Comparison of ENCODE assay signal across 16 cellular contexts in the genomic region with DNA sequence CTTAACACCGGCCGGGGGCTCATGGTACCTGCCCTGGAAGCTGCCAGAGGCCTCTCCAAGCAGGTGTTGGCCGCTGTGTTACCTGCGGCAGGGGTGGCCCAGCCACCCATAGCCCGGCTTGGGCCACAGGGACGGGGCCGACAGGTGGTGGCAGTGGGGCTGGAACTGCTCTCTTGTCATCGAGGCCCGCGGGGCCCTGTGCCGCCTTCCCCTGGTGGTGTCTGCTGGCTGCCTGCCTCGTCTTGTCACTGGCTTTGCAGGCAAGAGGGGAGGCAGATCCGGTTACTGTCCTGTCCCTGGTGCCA. TPM values are rescaled to one million over a fixed set of nuclear protein-coding genes. Genes with fewer than 3 reads are reported as not detected.
DNase-seq lines count a peak whose midpoint lies in the region; ATAC-seq and TF ChIP-seq lines count a peak whose summit lies in the region.
"Had no signal": no experiment of that assay in that cellular context is flagged by ENCODE, and none has a peak within 500 bp of the region (broad histone marks: within the 10 kb centered on the region; RNA-seq: fewer than 3 reads in every experiment).

No MANE protein-coding gene starts in this region.

- no peak for DNase-seq in left ventricle myocardium inferior
- no peak for DNase-seq in Right ventricle myocardium inferior (ENCODE audit: missing footprints)
- peak; percentile 59 for DNase-seq in NCI-H69 (lab: John Stamatoyannopoulos, UW)
- DNase-seq in neuronal stem cell (ENCODE audit: low spot score): no peak
- DNase-seq in suprapubic skin (ENCODE audit: low spot score in 2 of 2): no peak
- no peak for DNase-seq in natural killer cell
- DNase-seq in iPS-NIHi7 (ENCODE audit: extremely low spot score): no peak
- DNase-seq: AML-193, KG1, NCI-H748 treated with DMSO at 0.1 percent for 48 hours, PC-3 had no signal

- H3K79me1 ChIP-seq in neuronal stem cell (ENCODE audit: low read depth, low read length): peaks cover 12% of the 10 kb centered on the region

- no peak for TF ChIP-seq EP300 in suprapubic skin (IDR thresholded peaks at IDR 0.05)

- no peaks in the 10 kb centered on the region for H3K9me3 Mint-ChIP-seq in natural killer cell
- H3K9me3 Mint-ChIP-seq: GM23338 had no signal

- no peak overlapping the region for H3K4me3 Mint-ChIP-seq in natural killer cell
- H3K4me3 Mint-ChIP-seq: GM23338 had no signal

- H3K9ac ChIP-seq in neuronal stem cell (ENCODE audit: low read depth, low read length, poor library complexity): no peak overlapping the region
- H3K9ac ChIP-seq: SK-N-SH had no signal

- WGBS in neuronal stem cell (ENCODE audit: extremely low coverage in 2 of 2, insufficient read length in 2 of 2, insufficient replicate concordance in 1 of 2), 2 donors: no CpG with 5 or more reads among the region's 13 CpGs
- 50% methylated on average over 2 of the region's 13 CpGs for WGBS in suprapubic skin

- no peak overlapping the region for H3K4ac ChIP-seq in neuronal stem cell (ENCODE audit: low read length)

- H3K18ac ChIP-seq in neuronal stem cell (ENCODE audit: low read length): peak overlapping the region; percentile 88

- peak overlapping the region; percentile 2 for H2BK12ac ChIP-seq in neuronal stem cell (ENCODE audit: low read length)

- ATAC-seq in Right ventricle myocardium inferior (no peak), natural killer cell (no peak), HG03457 (IDR thresholded peaks at IDR 0.05; ENCODE audit: unreplicated experiment) (no peak)
- ATAC-seq: A549, GM23338, PC-3 had no signal

- H3K4me1 ChIP-seq in left ventricle myocardium inferior: peaks cover 83% of the 10 kb centered on the region
- H3K4me1 ChIP-seq in neuronal stem cell (ENCODE audit: control insufficient read depth in 2 of 2, insufficient read depth in 1 of 2, low read depth in 1 of 2, low read length in 2 of 2): peaks cover 19 to 22% of the 10 kb centered on the region in 2 donors
- H3K4me1 ChIP-seq in suprapubic skin: peaks cover 79% of the 10 kb centered on the region

- no peak overlapping the region for H2AFZ ChIP-seq in neuronal stem cell (ENCODE audit: low read length)
- H2AFZ ChIP-seq: GM23338 had no signal

- H3K36me3 ChIP-seq in left ventricle myocardium inferior (no peaks in the 10 kb centered on the region), neuronal stem cell (replicated peaks in 1 of 2; ENCODE audit: control insufficient read depth in 2 of 2, insufficient read depth in 2 of 2, low read length in 2 of 2) (peaks cover 0 to 50% of the 10 kb centered on the region in 2 donors), suprapubic skin (peaks cover 3% of the 10 kb centered on the region)

- peak overlapping the region; percentile 81 for H3K27ac ChIP-seq in left ventricle myocardium inferior (replicated peaks)
- H3K27ac ChIP-seq in neuronal stem cell (replicated peaks; ENCODE audit: low read length): no peak overlapping the region
- peak overlapping the region; percentile 19 for H3K27ac ChIP-seq in suprapubic skin
- H3K27ac ChIP-seq: A549, HL-60 had no signal

- peak overlapping the region; percentile 99 for H2AK5ac ChIP-seq in neuronal stem cell (ENCODE audit: low read depth, low read length)

- peak overlapping the region; percentile 56 for H2BK120ac ChIP-seq in neuronal stem cell (ENCODE audit: low read depth, low read length)

- no peak overlapping the region for H3K4me2 ChIP-seq in neuronal stem cell (ENCODE audit: insufficient read depth, low read length, poor library complexity, severe bottlenecking)
- H3K4me2 ChIP-seq: A549, GM23338, SK-N-SH had no signal

- TF ChIP-seq CTCF in left ventricle myocardium inferior (IDR thresholded peaks at IDR 0.05; ENCODE audit: borderline replicate concordance) (no peak), suprapubic skin (IDR thresholded peaks at IDR 0.05) (no peak), natural killer cell (IDR thresholded peaks at IDR 0.05) (no peak)

- no peak overlapping the region for H4K91ac ChIP-seq in neuronal stem cell (ENCODE audit: low read depth, low read length, poor library complexity)

- peaks cover 27 to 55% of the 10 kb centered on the region in 2 donors for H3K4me1 Mint-ChIP-seq in natural killer cell

- intact Hi-C loops in left ventricle myocardium inferior (cut with micrococcal nuclease): no loop called here
- intact Hi-C loops in Right ventricle myocardium inferior (cut with DNase I): no loop called here
- intact Hi-C loops in natural killer cell (cut with micrococcal nuclease): no loop called here

- no peaks in the 10 kb centered on the region for H3K27me3 Mint-ChIP-seq in natural killer cell (ENCODE audit: low read depth in 2 of 2)

- peak overlapping the region; percentile 84 for H2BK15ac ChIP-seq in neuronal stem cell (ENCODE audit: low read length)

- no peak for TF ChIP-seq POLR2A in suprapubic skin (IDR thresholded peaks at IDR 0.05)

- no peaks in the 10 kb centered on the region for H3K27me3 ChIP-seq in left ventricle myocardium inferior (ENCODE audit: low read depth)
- H3K27me3 ChIP-seq in neuronal stem cell (ENCODE audit: control insufficient read depth in 3 of 3, insufficient read depth in 3 of 3, low read depth in 1 of 3, low read length in 3 of 3): no peaks in the 10 kb centered on the region
- no peaks in the 10 kb centered on the region for H3K27me3 ChIP-seq in suprapubic skin

- H3K9me3 ChIP-seq in left ventricle myocardium inferior (replicated peaks): no peaks in the 10 kb centered on the region
- no peaks in the 10 kb centered on the region for H3K9me3 ChIP-seq in neuronal stem cell (replicated peaks in 1 of 2; ENCODE audit: control insufficient read depth in 2 of 2, insufficient read depth in 1 of 2, low read depth in 1 of 2, low read length in 2 of 2)
- H3K9me3 ChIP-seq in suprapubic skin: no peaks in the 10 kb centered on the region
- H3K9me3 ChIP-seq: A549, SK-N-SH had no signal

- H3K23ac ChIP-seq in neuronal stem cell (ENCODE audit: low read depth, low read length, poor library complexity): no peak overlapping the region

- H3K4me3 ChIP-seq in left ventricle myocardium inferior (no peak overlapping the region), neuronal stem cell (ENCODE audit: low read length in 2 of 2) (no peak overlapping the region), suprapubic skin (no peak overlapping the region)
- H3K4me3 ChIP-seq: A549, GM23338 had no signal

- H2BK5ac ChIP-seq in neuronal stem cell (ENCODE audit: low read length): no peak overlapping the region

- peak overlapping the region; percentile 10 for H3K14ac ChIP-seq in neuronal stem cell (ENCODE audit: low read length)

- no peak overlapping the region for H3K27ac Mint-ChIP-seq in natural killer cell
- H3K27ac Mint-ChIP-seq: GM23338 had no signal

- H4K8ac ChIP-seq in neuronal stem cell (ENCODE audit: low read depth, low read length): no peak overlapping the region

- H3K36me3 Mint-ChIP-seq in natural killer cell: no peaks in the 10 kb centered on the region

RNA-seq across cellular contexts. Expression of a gene that starts 27.1 kb away (rescaled TPM):
- 34.2 TPM for total RNA-seq in left ventricle myocardium inferior
- total RNA-seq in Right ventricle myocardium inferior: 28.9 TPM
- 5.7 TPM for polyA plus RNA-seq in neuronal stem cell (2013, experiment 1 of 2)
- 6.2 TPM for polyA plus RNA-seq in neuronal stem cell (2013, experiment 2 of 2)
- 100 to 1,000 TPM in 2 of 4 donors, 10 to 100 TPM in 2; 46.7 to 144 (median 96.9) TPM for total RNA-seq in suprapubic skin
- total RNA-seq in natural killer cell: 100 to 1,000 TPM; 232 to 277 (median 233) TPM

RNA-seq across cellular contexts. Expression of a gene that starts 48.5 kb away (rescaled TPM):
- total RNA-seq in left ventricle myocardium inferior: 0.44 TPM
- 1.4 TPM for total RNA-seq in Right ventricle myocardium inferior
- polyA plus RNA-seq in neuronal stem cell (2013, experiment 1 of 2): 32.2 TPM
- 33.2 TPM for polyA plus RNA-seq in neuronal stem cell (2013, experiment 2 of 2)
- total RNA-seq in suprapubic skin: 1 to 10 TPM in 3 of 4 donors, not detected in 1; 1.8 to 2.5 (median 1.9) TPM
- total RNA-seq in natural killer cell: 1 to 10 TPM in 1 of 3 donors, under 1 TPM in 2; 0.73 to 2.6 (median 0.89) TPM
